ENCODE assay signal across 14 cellular contexts in the genomic region with DNA sequence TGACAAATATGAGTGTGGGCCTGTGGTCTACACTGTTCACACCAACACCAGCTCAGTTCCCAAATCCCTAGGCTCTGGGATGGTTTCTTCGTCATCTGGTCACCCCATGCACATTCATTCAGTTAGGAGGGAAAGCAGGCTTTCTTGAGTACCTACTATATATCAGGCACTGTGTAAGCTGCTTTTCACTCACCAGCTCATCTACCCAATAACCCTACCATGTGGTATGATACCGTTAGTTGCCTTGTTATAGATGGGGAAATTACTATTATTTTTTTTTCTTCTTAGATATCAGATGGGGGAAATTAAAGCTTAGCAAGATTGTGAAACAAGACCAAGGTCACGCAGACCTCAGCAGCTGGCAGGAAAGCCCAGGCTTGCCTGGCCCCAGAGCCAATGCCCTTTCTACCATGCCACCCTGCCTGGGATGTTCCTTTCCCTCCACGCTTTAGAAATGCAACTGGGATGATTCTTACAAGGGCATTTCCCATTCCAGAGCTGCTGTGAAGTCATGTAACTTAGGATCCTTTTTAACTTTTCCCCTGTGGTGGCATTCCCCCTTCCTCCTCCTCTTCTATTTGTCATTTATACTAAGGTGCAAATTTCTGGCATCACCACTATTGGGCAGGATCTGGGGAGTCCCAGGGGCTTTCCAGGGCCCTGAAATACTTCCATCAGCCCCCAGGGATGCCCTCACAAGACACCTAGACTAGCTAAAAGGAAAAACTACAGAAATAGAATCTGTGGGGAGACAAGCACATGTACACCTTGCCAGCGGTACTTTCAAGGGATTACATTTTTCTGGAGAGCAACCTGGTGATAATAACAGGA.
DNase-seq lines count a peak whose midpoint lies in the region; ATAC-seq, FAIRE-seq and TF ChIP-seq lines count a peak whose summit lies in the region.
"Had no signal": no experiment of that assay in that cellular context is flagged by ENCODE, and none has a peak within 500 bp of the region (broad histone marks: within the 10 kb centered on the region; RNA-seq: fewer than 3 reads in every experiment).

No MANE protein-coding gene starts in this region.

- no peaks in the 10 kb centered on the region for H3K79me2 ChIP-seq in parathyroid adenoma

- H3K4me3 Mint-ChIP-seq in CD4-positive, alpha-beta T cell: no peak overlapping the region
- H3K4me3 Mint-ChIP-seq in activated naive CD8-positive, alpha-beta T cell treated with anti-CD3 and anti-CD28 coated beads, Interleukin-2, amount 50 U/mL, for 24 hours: no peak overlapping the region

- H3K36me3 Mint-ChIP-seq in CD4-positive, alpha-beta T cell (ENCODE audit: low read depth): peaks cover 15% of the 10 kb centered on the region
- H3K36me3 Mint-ChIP-seq in activated naive CD8-positive, alpha-beta T cell treated with anti-CD3 and anti-CD28 coated beads, Interleukin-2, amount 50 U/mL, for 24 hours (ENCODE audit: low read depth): no peaks in the 10 kb centered on the region

- FAIRE-seq in GM19239 (lab: Jason Lieb, UNC): peak; percentile 11
- FAIRE-seq: HTR-8/SVneo had no signal

- H3K36me3 ChIP-seq in parathyroid adenoma (ENCODE audit: control insufficient read depth, insufficient read depth, low read length): no peaks in the 10 kb centered on the region
- H3K36me3 ChIP-seq: tibial nerve had no signal

- no peaks in the 10 kb centered on the region for H3K9me3 ChIP-seq in CD4-positive, alpha-beta T cell (ENCODE audit: control insufficient read depth, low read length)
- H3K9me3 ChIP-seq in parathyroid adenoma (ENCODE audit: control insufficient read depth, low read length): no peaks in the 10 kb centered on the region
- H3K9me3 ChIP-seq: tibial nerve had no signal

- TF ChIP-seq CTCF in CD4-positive, alpha-beta T cell (IDR thresholded peaks at IDR 0.05): no peak
- no peak for TF ChIP-seq CTCF in parathyroid adenoma (IDR thresholded peaks at IDR 0.05)

- no peak overlapping the region for H3K9ac ChIP-seq in parathyroid adenoma

- H3K4me2 ChIP-seq in parathyroid adenoma (ENCODE audit: low read length): peak overlapping the region; percentile 1

- POLR2A ChIA-PET in CD4-positive, alpha-beta T cell (lab: Charles Lee): interaction anchor here (0.5 to 1.7 kb wide), 3 partner anchors 11 to 80 kb away, joined by 3 to 10 read pairs (median 3); no protein-coding TSS in a partner anchor

- H3K27me3 Mint-ChIP-seq in CD4-positive, alpha-beta T cell: no peaks in the 10 kb centered on the region
- no peaks in the 10 kb centered on the region for H3K27me3 Mint-ChIP-seq in activated naive CD8-positive, alpha-beta T cell treated with anti-CD3 and anti-CD28 coated beads, Interleukin-2, amount 50 U/mL, for 24 hours

- no peak for TF ChIP-seq POLR2A in erythroblast (IDR thresholded peaks at IDR 0.05; ENCODE audit: low read length)

- H3K27ac ChIP-seq in CD4-positive, alpha-beta T cell (ENCODE audit: low read depth, low read length): no peak overlapping the region
- H3K27ac ChIP-seq in parathyroid adenoma: peak overlapping the region; percentile 86
- H3K27ac ChIP-seq: tibial nerve had no signal

- H3K4me3 ChIP-seq in parathyroid adenoma (ENCODE audit: low read depth, low read length): no peak overlapping the region
- H3K4me3 ChIP-seq: tibial nerve had no signal

- H3K4me1 ChIP-seq in parathyroid adenoma: peaks cover 30% of the 10 kb centered on the region

- intact Hi-C loops in CD4-positive, alpha-beta T cell (cut with DNase I, micrococcal nuclease): loop anchor here in 1 of 2 experiments (5.0 kb wide), 3 partner anchors 88 to 348 kb away; partner anchors contain the start of gene ATXN7L1

- no peaks in the 10 kb centered on the region for H3K27me3 ChIP-seq in CD4-positive, alpha-beta T cell (ENCODE audit: control insufficient read depth, insufficient read depth, low read length)
- no peaks in the 10 kb centered on the region for H3K27me3 ChIP-seq in parathyroid adenoma (ENCODE audit: control insufficient read depth, insufficient read depth, low read length)
- H3K27me3 ChIP-seq: tibial nerve had no signal

- peak overlapping the region; percentile 98 for H3K27ac Mint-ChIP-seq in CD4-positive, alpha-beta T cell
- H3K27ac Mint-ChIP-seq in activated naive CD8-positive, alpha-beta T cell treated with anti-CD3 and anti-CD28 coated beads, Interleukin-2, amount 50 U/mL, for 24 hours: peak overlapping the region; percentile 79

- peaks cover 78% of the 10 kb centered on the region for H3K4me1 Mint-ChIP-seq in CD4-positive, alpha-beta T cell (ENCODE audit: low read depth)
- H3K4me1 Mint-ChIP-seq in activated naive CD8-positive, alpha-beta T cell treated with anti-CD3 and anti-CD28 coated beads, Interleukin-2, amount 50 U/mL, for 24 hours: peaks cover 67% of the 10 kb centered on the region

- ATAC-seq in CD4-positive, alpha-beta T cell (ENCODE audit: poor library complexity): no peak
- ATAC-seq in activated naive CD8-positive, alpha-beta T cell treated with anti-CD3 and anti-CD28 coated beads, Interleukin-2, amount 50 U/mL, for 24 hours: peak; percentile 33
- ATAC-seq in GM19035 (IDR thresholded peaks at IDR 0.05; ENCODE audit: unreplicated experiment) (no peak), GM18502 (IDR thresholded peaks at IDR 0.05; ENCODE audit: poor library complexity, unreplicated experiment) (no peak)
- ATAC-seq: esophagus mucosa had no signal

- no peaks in the 10 kb centered on the region for H3K9me3 Mint-ChIP-seq in CD4-positive, alpha-beta T cell
- no peaks in the 10 kb centered on the region for H3K9me3 Mint-ChIP-seq in activated naive CD8-positive, alpha-beta T cell treated with anti-CD3 and anti-CD28 coated beads, Interleukin-2, amount 50 U/mL, for 24 hours

- no peak for DNase-seq in CD4-positive, alpha-beta T cell
- DNase-seq in GM19239 (ENCODE audit: insufficient read length, low spot score): no peak
- DNase-seq in activated naive CD8-positive, alpha-beta T cell treated with anti-CD3 and anti-CD28 coated beads, Interleukin-2, amount 50 U/mL, for 24 hours: peak; percentile 46
- DNase-seq in erythroblast (lab: John Stamatoyannopoulos, UW): no peak
- DNase-seq: activated gamma-delta T cell, NCI-H1436 treated with DMSO at 0.1 percent for 48 hours, NCI-H524 treated with DMSO at 0.1 percent for 48 hours, retina had no signal

- H2AFZ ChIP-seq in parathyroid adenoma: peak overlapping the region; percentile 58

- CTCF ChIA-PET in CD4-positive, alpha-beta T cell (lab: Charles Lee): no interaction called here
